Comparison of ENCODE assay signal across 9 cellular contexts in the genomic region with DNA sequence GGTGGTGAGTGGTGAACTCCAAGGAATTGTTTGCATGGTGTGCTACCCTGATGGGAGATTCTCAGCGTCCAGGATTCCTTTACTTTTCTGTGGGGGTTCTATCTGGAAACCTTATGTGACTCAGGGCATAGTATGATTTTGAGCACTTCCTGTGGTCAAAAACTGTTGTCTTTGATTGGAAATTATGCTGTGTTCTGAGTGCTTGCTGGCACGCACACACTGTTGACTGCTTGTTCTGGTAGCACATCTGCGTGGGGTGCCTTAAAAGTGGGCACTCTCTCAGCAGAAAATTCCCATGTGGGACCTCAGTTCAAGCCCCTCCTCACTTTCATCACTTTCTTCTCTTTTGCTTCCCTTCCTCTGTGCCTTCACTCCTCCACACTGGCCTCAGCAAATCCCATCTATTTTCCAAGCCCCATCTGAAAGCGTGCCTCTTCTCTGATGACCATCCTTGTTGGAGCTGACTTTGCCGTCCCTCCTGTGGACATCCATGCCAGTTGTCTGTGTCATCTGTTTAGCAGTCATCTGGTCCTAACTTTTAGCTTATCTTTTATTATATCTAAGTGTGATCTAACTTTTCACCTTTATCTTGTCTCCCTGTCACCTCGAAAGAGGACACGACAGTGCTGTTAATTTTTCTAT. TPM values are rescaled to one million over a fixed set of nuclear protein-coding genes. Genes with fewer than 3 reads are reported as not detected.
DNase-seq lines count a peak whose midpoint lies in the region; ATAC-seq and TF ChIP-seq lines count a peak whose summit lies in the region.
"Had no signal": no experiment of that assay in that cellular context is flagged by ENCODE, and none has a peak within 500 bp of the region (broad histone marks: within the 10 kb centered on the region; RNA-seq: fewer than 3 reads in every experiment).

No MANE protein-coding gene starts in this region.

- H3K9ac ChIP-seq in PC-3 (ENCODE audit: low read length) (peak overlapping the region; percentile 9; the same call in 1 of the 2 replicates), mesendoderm (ENCODE audit: low read length) (no peak overlapping the region)

- peaks cover 8% of the 10 kb centered on the region for H3K79me1 ChIP-seq in mesendoderm (ENCODE audit: low read length)

- no peak overlapping the region for H4K8ac ChIP-seq in mesendoderm (ENCODE audit: low read depth, low read length)

- intact Hi-C loops in PC-3 (cut with micrococcal nuclease), result no loop called here

- no peak overlapping the region for H2AFZ ChIP-seq in PC-3 (ENCODE audit: low read length)

- H3K27ac ChIP-seq in PC-3 (ENCODE audit: low read length) (peak overlapping the region; percentile 73), mesendoderm (ENCODE audit: low read depth, low read length) (no peak overlapping the region)

- no peak overlapping the region for H2BK15ac ChIP-seq in mesendoderm (replicated peaks; ENCODE audit: low read depth)

- peak; percentile 45 for ATAC-seq in PC-3

- TF ChIP-seq CTCF in PC-3 (conservative IDR thresholded peaks at IDR 0.05; ENCODE audit: low read depth, low read length) (no peak), choroid plexus epithelial cell (conservative IDR thresholded peaks at IDR 0.05; ENCODE audit: low read depth, low read length) (no peak)

- H3K4me1 ChIP-seq in PC-3 (ENCODE audit: insufficient read depth, low read length), result peaks cover 11% of the 10 kb centered on the region
- H3K4me1 ChIP-seq in mesendoderm (ENCODE audit: control insufficient read depth, low read depth, low read length), result no peaks in the 10 kb centered on the region

- no peaks in the 10 kb centered on the region for H3K9me3 ChIP-seq in PC-3 (ENCODE audit: low read length)

- H3K4ac ChIP-seq in mesendoderm (ENCODE audit: low read depth, low read length), result no peak overlapping the region

- H3K18ac ChIP-seq in mesendoderm (ENCODE audit: low read length), result no peak overlapping the region

- H3F3A ChIP-seq in PC-3 (ENCODE audit: low read length, unreplicated experiment), result no peaks in the 10 kb centered on the region

- no peak overlapping the region for H2AK5ac ChIP-seq in mesendoderm (ENCODE audit: low read length)

- no peaks in the 10 kb centered on the region for H3K9me2 ChIP-seq in PC-3 (replicated peaks; ENCODE audit: low read length)

- no peak overlapping the region for H2BK5ac ChIP-seq in mesendoderm (ENCODE audit: low read length)

- POLR2A ChIA-PET in PC-3 (lab: Charles Lee; ENCODE audit: unreplicated experiment), result no interaction called here

- CTCF ChIA-PET in PC-3 (lab: Charles Lee), result no interaction called here

- H3K4me3 ChIP-seq in PC-3 (ENCODE audit: low read length) (no peak overlapping the region), choroid plexus epithelial cell (ENCODE audit: low read depth, low read length) (no peak overlapping the region), skeletal muscle cell (ENCODE audit: low read depth, low read length) (no peak overlapping the region), mesendoderm (ENCODE audit: low read length) (no peak overlapping the region)

- no peak overlapping the region for H3K56ac ChIP-seq in mesendoderm (ENCODE audit: low read length)

- H3K79me2 ChIP-seq in PC-3 (ENCODE audit: low read length), result peaks cover 9% of the 10 kb centered on the region
- peaks cover 3% of the 10 kb centered on the region for H3K79me2 ChIP-seq in mesendoderm (ENCODE audit: control insufficient read depth, insufficient read depth, low read length)

- whole genome bisulfite sequencing in mesendoderm (ENCODE audit: extremely low coverage, insufficient coverage, low lambda C conversion rate), result no CpG with 5 or more reads among the region's 7 CpGs

- H3K4me2 ChIP-seq in PC-3 (ENCODE audit: low read length) (0 out of 2 replicates have a peak overlapping the region, but pooled peaks have one; percentile 18), mesendoderm (ENCODE audit: low read length) (no peak overlapping the region)

- DNase-seq in GM04503 (ENCODE audit: low read depth) (peak; percentile 98), PC-3 (peak; percentile 41), choroid plexus epithelial cell (ENCODE audit: low read depth) (peak; percentile 87), skeletal muscle cell (ENCODE audit: low read depth) (peak; percentile 96), KG1 (lab: John Stamatoyannopoulos, UW) (no peak), NCI-H2171 treated with DMSO at 0.1 percent for 48 hours (lab: John Stamatoyannopoulos, UW) (no peak), mesendoderm (no peak)
- DNase-seq: NCI-H526 had no signal

- H3K36me3 ChIP-seq in PC-3 (ENCODE audit: low read depth, low read length) (no peaks in the 10 kb centered on the region; the same call in 1 of the 2 replicates), mesendoderm (ENCODE audit: control insufficient read depth, insufficient read depth, low read length) (no peaks in the 10 kb centered on the region)

- H3K27me3 ChIP-seq in PC-3 (ENCODE audit: low read length) (no peaks in the 10 kb centered on the region), mesendoderm (ENCODE audit: insufficient read depth, low read length, poor library complexity) (no peaks in the 10 kb centered on the region)

- no peaks in the 10 kb centered on the region for H4K20me1 ChIP-seq in PC-3 (ENCODE audit: low read length)

- H2BK120ac ChIP-seq in mesendoderm (ENCODE audit: low read depth, low read length), result no peak overlapping the region

- no peak overlapping the region for H3K23ac ChIP-seq in mesendoderm (ENCODE audit: low read length)

- no TSS peak for BruUV-seq in PC-3 (replicated peaks; lab: Mats Ljungman, UMichigan)

- H4K5ac ChIP-seq in mesendoderm (ENCODE audit: low read length), result no peak overlapping the region

RNA-seq across cellular contexts. Expression of gene NPAS1, which starts 56.4 kb away (rescaled TPM):
- total RNA-seq in PC-3 (2014; rRNA removed), result 1.1 and 1.6 TPM in 2 replicates
- polyA plus RNA-seq in mesendoderm (2013, experiment 1 of 2), result 2.4 TPM
- 2.5 TPM for polyA plus RNA-seq in mesendoderm (2013, experiment 2 of 2)
- total RNA-seq: dermis microvascular lymphatic vessel endothelial cell had no signal

Comparison
In these comparisons a context has a peak if more than half of its experiments do, and no peak if none do; other contexts are left out.
1. DNase-seq: peak in GM04503 (single experiment), PC-3 (single experiment), choroid plexus epithelial cell (single experiment) and skeletal muscle cell (single experiment); none in KG1 (single experiment), NCI-H2171 treated with DMSO at 0.1 percent for 48 hours (single experiment) and mesendoderm (single experiment).